Comparison of ENCODE assay signal across 8 cellular contexts in the genomic region with DNA sequence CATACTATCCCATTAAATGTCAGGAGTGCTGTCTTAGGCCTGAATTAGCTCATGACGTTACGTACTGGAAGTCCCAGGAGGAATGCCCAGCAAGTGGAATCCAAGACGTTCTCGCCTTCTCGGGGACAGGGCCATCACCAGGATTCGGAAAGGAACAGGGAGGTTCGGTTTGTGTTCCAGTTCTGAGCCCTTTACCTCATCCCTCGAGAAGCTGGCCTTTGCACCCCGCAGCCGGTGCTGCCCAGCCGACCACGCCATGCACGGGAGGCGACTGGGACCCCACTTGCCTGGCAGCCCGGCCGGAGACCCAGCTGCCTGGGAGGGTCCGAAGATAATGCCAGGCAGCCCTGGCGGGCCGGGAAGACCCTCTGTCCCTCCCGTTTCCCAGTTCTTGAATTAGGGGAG. TPM values are rescaled to one million over a fixed set of nuclear protein-coding genes. Genes with fewer than 3 reads are reported as not detected.
DNase-seq lines count a peak whose midpoint lies in the region; ATAC-seq and TF ChIP-seq lines count a peak whose summit lies in the region.

No MANE protein-coding gene starts in this region.

- H3K27ac Mint-ChIP-seq in IgD-negative memory B cell (no peak overlapping the region), chondrocyte (ENCODE audit: unreplicated experiment) (peak overlapping the region; percentile 85)

- no peaks in the 10 kb centered on the region for H3K36me3 ChIP-seq in liver (ENCODE audit: control insufficient read depth in 4 of 4, insufficient read depth in 3 of 4, low read depth in 1 of 4, low read length in 3 of 4)

- no peak for TF ChIP-seq CTCF in chondrocyte (IDR thresholded peaks at IDR 0.05)
- TF ChIP-seq CTCF in liver (IDR thresholded peaks at IDR 0.05; ENCODE audit: low read depth, low read length, missing input control) = no peak

- peaks cover 0 to 3% (median 0%) of the 10 kb centered on the region in 3 donors for H3K9me3 Mint-ChIP-seq in IgD-negative memory B cell
- peaks cover 2% of the 10 kb centered on the region for H3K9me3 Mint-ChIP-seq in chondrocyte (ENCODE audit: low read depth)

- peak overlapping the region in 1 of 3 donors; percentile 61 for H3K4me3 ChIP-seq in liver (ENCODE audit: low read depth in 1 of 3, low read length in 3 of 3)

- no peak for ATAC-seq in HG03196 (IDR thresholded peaks at IDR 0.05; ENCODE audit: unreplicated experiment)

- no peak overlapping the region for H3K9ac ChIP-seq in liver (ENCODE audit: low read depth in 1 of 2, low read length in 2 of 2)

- H3K27me3 Mint-ChIP-seq in IgD-negative memory B cell (peaks cover 57% of the 10 kb centered on the region), chondrocyte (ENCODE audit: low read depth) (no peaks in the 10 kb centered on the region)

- TF ChIP-seq RAD21 in liver (IDR thresholded peaks at IDR 0.05) = no peak

- H3K4me3 Mint-ChIP-seq in IgD-negative memory B cell (peak overlapping the region; percentile 16 to 59 (median 50)), chondrocyte (ENCODE audit: unreplicated experiment) (peak overlapping the region; percentile 58)

- H3K36me3 Mint-ChIP-seq in IgD-negative memory B cell (peaks cover 1% of the 10 kb centered on the region), chondrocyte (ENCODE audit: low read depth) (peaks cover 4% of the 10 kb centered on the region)

- WGBS in liver = 48% methylated on average over 20 of the region's 20 CpGs

- H3K27ac ChIP-seq in liver (ENCODE audit: low read depth in 1 of 2, low read length in 2 of 2) (peak overlapping the region; percentile 59 to 68), substantia nigra (ENCODE audit: low read depth, low read length, poor library complexity, severe bottlenecking) (peak overlapping the region; percentile 97)

- H3K4me1 ChIP-seq in liver (ENCODE audit: control insufficient read depth in 4 of 4, insufficient read depth in 4 of 4, low read length in 3 of 4) = peaks cover 0 to 15% (median 4%) of the 10 kb centered on the region in 4 donors

- no peak for DNase-seq in chondrocyte (ENCODE audit: low spot score)
- peak in 3 of 49 donors; percentile 44 to 62 (median 46) for DNase-seq in substantia nigra (lab: John Stamatoyannopoulos, UW)
- DNase-seq in stimulated activated CD4-positive, alpha-beta T cell treated with anti-CD3 and anti-CD28 coated beads, Interleukin-2, amount 100 ng/mL, for 24 hours = no peak
- no peak for DNase-seq in occipital lobe (lab: John Stamatoyannopoulos, UW)
- DNase-seq in foreskin melanocyte = no peak

- H3K4me1 Mint-ChIP-seq in IgD-negative memory B cell (peaks cover 3 to 5% (median 3%) of the 10 kb centered on the region in 3 donors), chondrocyte (ENCODE audit: low read depth) (peaks cover 45% of the 10 kb centered on the region)

- H3K27me3 ChIP-seq in liver (ENCODE audit: control insufficient read depth in 4 of 4, insufficient read depth in 4 of 4, low read length in 3 of 4) = peaks cover 0 to 7% (median 6%) of the 10 kb centered on the region in 4 donors

- H3K9me3 ChIP-seq in liver (ENCODE audit: control insufficient read depth in 4 of 4, low read length in 3 of 4) = no peaks in the 10 kb centered on the region

TF ChIP-seq in liver, 16 proteins besides CTCF, POLR2A, EP300 and RAD21:
- no peak for TF ChIP-seq HNF4G (IDR thresholded peaks at IDR 0.05)

RNA-seq across cellular contexts. Expression of gene CHST3, which starts 0.8 kb away (rescaled TPM):
- polyA plus RNA-seq in IgD-negative memory B cell = not detected
- total RNA-seq in chondrocyte = 43.9 to 65.4 TPM (median 63.2 TPM) in 3 replicates
- 1 to 10 TPM; 1.1 to 4.3 TPM for total RNA-seq in liver
- 1 to 10 TPM in 1 of 2 donors, under 1 TPM in 1; 0.29 to 1.9 TPM for polyA plus RNA-seq in liver
- 7.2 TPM for total RNA-seq in occipital lobe
